ENCODE assay signal across 9 cellular contexts in genomic region chr9:93154293-93154903, GRCh38. TPM values are rescaled to one million over a fixed set of nuclear protein-coding genes. Genes with fewer than 3 reads are reported as not detected.
A peak's percentile ranks its signal among the peaks of the same experiment; 100 is the strongest.
DNase-seq lines count a peak whose midpoint lies in the region; ATAC-seq and TF ChIP-seq lines count a peak whose summit lies in the region.
"Had no signal": no experiment of that assay in that cellular context is flagged by ENCODE, and none has a peak within 500 bp of the region (broad histone marks: within the 10 kb centered on the region; RNA-seq: fewer than 3 reads in every experiment).

No MANE protein-coding gene starts in this region.

- no peaks in the 10 kb centered on the region for H3K9me3 ChIP-seq in Caco-2
- no peaks in the 10 kb centered on the region for H3K9me3 ChIP-seq in colonic mucosa
- no peaks in the 10 kb centered on the region for H3K9me3 ChIP-seq in neural progenitor cell (ENCODE audit: low read depth)

- H3K79me2 ChIP-seq in neural progenitor cell (ENCODE audit: low read depth): no peaks in the 10 kb centered on the region

- no peak for ATAC-seq in HG02970 (IDR thresholded peaks at IDR 0.05; ENCODE audit: low FRiP score, unreplicated experiment)

- no peak overlapping the region for H3K27ac ChIP-seq in RWPE1
- no peak overlapping the region for H3K27ac ChIP-seq in colonic mucosa
- H3K27ac ChIP-seq in neural progenitor cell: no peak overlapping the region

- H3F3A ChIP-seq in neural progenitor cell (ENCODE audit: low read depth): no peaks in the 10 kb centered on the region

- H3K4me1 ChIP-seq in Caco-2 (no peaks in the 10 kb centered on the region), colonic mucosa (no peaks in the 10 kb centered on the region), neural progenitor cell (no peaks in the 10 kb centered on the region)

- POLR2A ChIA-PET in Caco-2 (lab: Charles Lee): no interaction called here
- POLR2A ChIA-PET in RWPE1 (lab: Yijun Ruan, JAX; ENCODE audit: low non-redundant PET): no interaction called here

- BruUV-seq in Caco-2 (replicated peaks; lab: Mats Ljungman, UMichigan): no TSS peak

- no peaks in the 10 kb centered on the region for H3K27me3 ChIP-seq in Caco-2 (replicated peaks; ENCODE audit: control insufficient read depth, insufficient read depth, low read length)
- no peaks in the 10 kb centered on the region for H3K27me3 ChIP-seq in H7 (ENCODE audit: control insufficient read depth, insufficient read depth, low read length)
- H3K27me3 ChIP-seq in colonic mucosa: no peaks in the 10 kb centered on the region
- H3K27me3 ChIP-seq in neural progenitor cell: no peaks in the 10 kb centered on the region

- no peaks in the 10 kb centered on the region for H4K20me1 ChIP-seq in neural progenitor cell (ENCODE audit: low read depth)

- no peak overlapping the region for H3K9ac ChIP-seq in colonic mucosa (ENCODE audit: low read depth in 2 of 2, low read length in 2 of 2)
- no peak overlapping the region for H3K9ac ChIP-seq in neural progenitor cell

- peak; percentile 49 to 60 for DNase-seq in Caco-2
- DNase-seq in H7: peak; percentile 95
- DNase-seq in RWPE1 (ENCODE audit: low spot score): peak; percentile 57
- DNase-seq in colonic mucosa: peak; percentile 53
- DNase-seq in neural progenitor cell (ENCODE audit: low spot score): peak; percentile 84
- DNase-seq in GOT3 (lab: John Stamatoyannopoulos, UW): no peak
- DNase-seq in activated gamma-delta T cell treated with Interleukin-2 at 50 U/mL for 16 hours: no peak
- DNase-seq: left cardiac atrium had no signal

- no peaks in the 10 kb centered on the region for H3K27me3 Mint-ChIP-seq in Caco-2 (ENCODE audit: insufficient read depth, unreplicated experiment)
- peaks cover 5% of the 10 kb centered on the region for H3K27me3 Mint-ChIP-seq in neural progenitor cell (ENCODE audit: insufficient read depth, low read depth)

- CTCF ChIA-PET in Caco-2 (lab: Charles Lee): interaction anchor here (0.6 to 1.3 kb wide), 6 partner anchors 10 to 609 kb away, joined by 3 to 12 read pairs (median 4); partner anchors contain the start of gene NINJ1
- CTCF ChIA-PET in RWPE1 (lab: Yijun Ruan, JAX): interaction anchor here (0.5 to 2.7 kb wide), 22 partner anchors 9 to 453 kb away, joined by 3 to 14 read pairs (median 4); no protein-coding TSS in a partner anchor

- H3K4me3 ChIP-seq in Caco-2 (ENCODE audit: low read depth, low read length) (no peak overlapping the region), H7 (ENCODE audit: insufficient read depth, low read depth, low read length) (no peak overlapping the region), colonic mucosa (no peak overlapping the region), neural progenitor cell (no peak overlapping the region)

- no peak overlapping the region for H3K27ac Mint-ChIP-seq in Caco-2 (ENCODE audit: unreplicated experiment)
- no peak overlapping the region for H3K27ac Mint-ChIP-seq in neural progenitor cell

- peak; percentile 21 to 47 for TF ChIP-seq CTCF in Caco-2 (IDR thresholded peaks at IDR 0.05; ENCODE audit: insufficient read depth in 1 of 2, low read depth in 1 of 2, low read length in 1 of 2, severe bottlenecking in 1 of 2, unreplicated experiment in 1 of 2)
- TF ChIP-seq CTCF in RWPE1 (conservative IDR thresholded peaks at IDR 0.05; ENCODE audit: low read depth): peak; percentile 71
- TF ChIP-seq CTCF in colonic mucosa (IDR thresholded peaks at IDR 0.05): peak; percentile 45
- peak; percentile 83 for TF ChIP-seq CTCF in neural progenitor cell (IDR thresholded peaks at IDR 0.05)

- H3K9me3 Mint-ChIP-seq in Caco-2 (ENCODE audit: unreplicated experiment) (no peaks in the 10 kb centered on the region), neural progenitor cell (no peaks in the 10 kb centered on the region)

- H3K36me3 Mint-ChIP-seq in Caco-2 (ENCODE audit: insufficient read depth, unreplicated experiment) (no peaks in the 10 kb centered on the region), neural progenitor cell (no peaks in the 10 kb centered on the region)

- H3K4me1 Mint-ChIP-seq in Caco-2 (ENCODE audit: low read depth, unreplicated experiment): no peaks in the 10 kb centered on the region
- peaks cover under 1% of the 10 kb centered on the region for H3K4me1 Mint-ChIP-seq in neural progenitor cell

- no peak overlapping the region for H3K4me3 Mint-ChIP-seq in Caco-2 (ENCODE audit: unreplicated experiment)
- H3K4me3 Mint-ChIP-seq in neural progenitor cell: no peak overlapping the region

- no peak overlapping the region for H2AFZ ChIP-seq in neural progenitor cell (replicated peaks)

- no peak overlapping the region for H3K4me2 ChIP-seq in neural progenitor cell

- no peaks in the 10 kb centered on the region for H3K36me3 ChIP-seq in Caco-2 (ENCODE audit: control insufficient read depth, insufficient read depth, low read length)
- no peaks in the 10 kb centered on the region for H3K36me3 ChIP-seq in H7 (replicated peaks; ENCODE audit: control insufficient read depth, insufficient read depth, low read length)
- no peaks in the 10 kb centered on the region for H3K36me3 ChIP-seq in colonic mucosa
- no peaks in the 10 kb centered on the region for H3K36me3 ChIP-seq in neural progenitor cell

- intact Hi-C loops in Caco-2 (cut with micrococcal nuclease; ENCODE audit: unreplicated experiment) (no loop called here), colonic mucosa (cut with DNase I) (no loop called here)

RNA-seq across cellular contexts. Expression of gene NINJ1, which starts 20.3 kb away (rescaled TPM):
- total RNA-seq in Caco-2 (2022) (29.5 and 35.6 TPM in 2 replicates), colonic mucosa (10 to 100 TPM; 24.5 to 29.4 TPM), neural progenitor cell (ENCODE audit: low replicate concordance) (3.9 and 27.3 TPM in 2 replicates)
- total RNA-seq in H7 (2014; rRNA removed; shearing (Covaris generic)): 44.6 and 45.3 TPM in 2 replicates

RNA-seq across cellular contexts. Expression of gene WNK2, which starts 29.5 kb away (rescaled TPM):
- 21.7 and 23.4 TPM in 2 replicates for total RNA-seq in Caco-2 (2022)
- 13.3 and 29.5 TPM in 2 replicates for total RNA-seq in H7 (2014; rRNA removed; shearing (Covaris generic))
- 100 to 1,000 TPM; 161 to 238 TPM for total RNA-seq in colonic mucosa
- 6.2 and 16.7 TPM in 2 replicates for total RNA-seq in neural progenitor cell (ENCODE audit: low replicate concordance)

RNA-seq across cellular contexts. Expression of gene CARD19, which starts 58.4 kb away (rescaled TPM):
- 10.6 and 11.4 TPM in 2 replicates for total RNA-seq in Caco-2 (2022)
- total RNA-seq in H7 (2014; rRNA removed; shearing (Covaris generic)): 46.5 and 69.8 TPM in 2 replicates
- 10 to 100 TPM; 48.6 to 56.3 TPM for total RNA-seq in colonic mucosa
- 12.3 and 33.4 TPM in 2 replicates for total RNA-seq in neural progenitor cell (ENCODE audit: low replicate concordance)

Comparison
In these comparisons a context has a peak if more than half of its experiments do, and no peak if none do; other contexts are left out.
1. DNase-seq: peak in Caco-2 (2 of 2), H7 (single experiment), RWPE1 (single experiment), colonic mucosa (single experiment) and neural progenitor cell (single experiment); none in GOT3 (single experiment) and activated gamma-delta T cell treated with Interleukin-2 at 50 U/mL for 16 hours (single experiment).
2. Peak in every context shown above with its lines, with median percentiles within 50 percentile points of each other: CTCF ChIP-seq.